19 cellular contexts compared by ENCODE assay signal in genomic region chr6:118152524-118152923, GRCh38.
DNase-seq lines count a peak whose midpoint lies in the region; ATAC-seq, FAIRE-seq and TF ChIP-seq lines count a peak whose summit lies in the region.
"Had no signal": no experiment of that assay in that cellular context is flagged by ENCODE, and none has a peak within 500 bp of the region (broad histone marks: within the 10 kb centered on the region; RNA-seq: fewer than 3 reads in every experiment).

No MANE protein-coding gene starts in this region.

- no peak overlapping the region for H3K9ac ChIP-seq in K562 (ENCODE audit: insufficient read depth in 1 of 2, low read depth in 2 of 2, low read length in 2 of 2)
- H3K9ac ChIP-seq: GM23248 had no signal

- H3K27ac ChIP-seq in K562 (ENCODE audit: extremely low read depth, low read depth, low read length) = no peak overlapping the region
- H3K27ac ChIP-seq: GM23248 had no signal

- no peaks in the 10 kb centered on the region for H3K9me1 ChIP-seq in K562 (ENCODE audit: control insufficient read depth, insufficient read depth, low read length)

- BruUV-seq in K562 (replicated peaks; lab: Mats Ljungman, UMichigan) = no TSS peak

- no peak overlapping the region for H3K27ac Mint-ChIP-seq in activated CD8-positive, alpha-beta T cell treated with anti-CD3 and anti-CD28 coated beads, Interleukin-2, amount 10 ng/mL, durations not matched to agents 7 days and 5 days
- H3K27ac Mint-ChIP-seq: CD4-positive, alpha-beta memory T cell; HFFc6 had no signal

- H3K36me3 Mint-ChIP-seq in activated CD8-positive, alpha-beta T cell treated with anti-CD3 and anti-CD28 coated beads, Interleukin-2, amount 10 ng/mL, durations not matched to agents 7 days and 5 days (ENCODE audit: low read depth) = no peaks in the 10 kb centered on the region
- H3K36me3 Mint-ChIP-seq: CD4-positive, alpha-beta memory T cell had no signal

- H3K79me2 ChIP-seq in K562 (ENCODE audit: control insufficient read depth, insufficient read depth, low read length) = no peaks in the 10 kb centered on the region

- TF ChIP-seq POLR2A in K562 (conservative IDR thresholded peaks at IDR 0.05) = no peak

- H3K27me3 Mint-ChIP-seq in activated CD8-positive, alpha-beta T cell treated with anti-CD3 and anti-CD28 coated beads, Interleukin-2, amount 10 ng/mL, durations not matched to agents 7 days and 5 days (ENCODE audit: low read depth) = peaks cover 7% of the 10 kb centered on the region

- intact Hi-C loops in K562 (cut with micrococcal nuclease) = no loop called here

- no peak for TF ChIP-seq EP300 in K562 (IDR thresholded peaks at IDR 0.05; ENCODE audit: low read length)

- no peaks in the 10 kb centered on the region for H3K27me3 ChIP-seq in K562 (ENCODE audit: control insufficient read depth in 2 of 2, insufficient read depth in 2 of 2, low read length in 2 of 2)

- no peak for TF ChIP-seq CTCF in K562 (IDR thresholded peaks at IDR 0.05 in 2 of 3, conservative IDR thresholded peaks at IDR 0.05 in 1 of 3; ENCODE audit: insufficient read depth in 2 of 3, low read depth in 1 of 3, low read length in 3 of 3)

- H3K9me3 ChIP-seq in K562 (replicated peaks; ENCODE audit: control insufficient read depth, insufficient read depth, low read depth, low read length) = no peaks in the 10 kb centered on the region
- H3K9me3 ChIP-seq: Caco-2, HAP-1 had no signal

- FAIRE-seq in K562 (lab: Jason Lieb, UNC) = no peak
- FAIRE-seq: GM12878, GM19239, H54 had no signal

- no peaks in the 10 kb centered on the region for H3K36me3 ChIP-seq in K562 (ENCODE audit: control insufficient read depth, insufficient read depth, low read length)
- H3K36me3 ChIP-seq: HAP-1 had no signal

- no peak overlapping the region for H3K4me3 Mint-ChIP-seq in activated CD8-positive, alpha-beta T cell treated with anti-CD3 and anti-CD28 coated beads, Interleukin-2, amount 10 ng/mL, durations not matched to agents 7 days and 5 days
- H3K4me3 Mint-ChIP-seq: CD4-positive, alpha-beta memory T cell; HFFc6 had no signal

- no peaks in the 10 kb centered on the region for H3K4me1 ChIP-seq in K562 (replicated peaks in 1 of 2; ENCODE audit: control insufficient read depth in 2 of 2, insufficient read depth in 2 of 2, low read length in 2 of 2)
- H3K4me1 ChIP-seq: Caco-2, HAP-1 had no signal

- no peaks in the 10 kb centered on the region for H3K4me1 Mint-ChIP-seq in activated CD8-positive, alpha-beta T cell treated with anti-CD3 and anti-CD28 coated beads, Interleukin-2, amount 10 ng/mL, durations not matched to agents 7 days and 5 days (ENCODE audit: low read depth)

- H2AFZ ChIP-seq in K562 (ENCODE audit: low read depth, low read length) = no peak overlapping the region
- H2AFZ ChIP-seq: GM23248 had no signal

- no peak overlapping the region for H3K4me2 ChIP-seq in K562 (ENCODE audit: insufficient read depth, low read length)

- POLR2A ChIA-PET in K562 (lab: Yijun Ruan, JAX) = no interaction called here
- POLR2A ChIA-PET in activated CD8-positive, alpha-beta T cell treated with anti-CD3 and anti-CD28 coated beads, Interleukin-2, amount 10 ng/mL, durations not matched to agents 7 days and 5 days (lab: Charles Lee) = no interaction called here

- no peaks in the 10 kb centered on the region for H3K9me3 Mint-ChIP-seq in activated CD8-positive, alpha-beta T cell treated with anti-CD3 and anti-CD28 coated beads, Interleukin-2, amount 10 ng/mL, durations not matched to agents 7 days and 5 days (ENCODE audit: insufficient read depth)

- in situ Hi-C loops in K562 (cut with MboI) = no loop called here

- H3K4me3 ChIP-seq in K562 = no peak overlapping the region
- H3K4me3 ChIP-seq: GM12878, GM23248, HAP-1 had no signal

- DNase-seq in OCI-M1 (lab: John Stamatoyannopoulos, UW) (peak; percentile 62), K562 (ENCODE audit: extremely low read depth in 1 of 4, low spot score in 3 of 4) (no peak), islet precursor cell (peak; percentile 41), NCI-H524 (lab: John Stamatoyannopoulos, UW) (no peak), COLO829 (ENCODE audit: low spot score) (no peak), NOMO-1 treated with dmso at 0.1 percent for 144 hours (lab: John Stamatoyannopoulos, UW; ENCODE audit: unreplicated experiment) (no peak)
- no peak for DNase-seq in activated CD8-positive, alpha-beta T cell treated with anti-CD3 and anti-CD28 coated beads, Interleukin-2, amount 10 ng/mL, durations not matched to agents 7 days and 5 days
- DNase-seq: C1 segment of cervical spinal cord; Caco-2; CD4-positive, alpha-beta memory T cell; DMS153; DND-41; GDM1; GM23248; HFFc6 had no signal

- H4K20me1 ChIP-seq in K562 (replicated peaks; ENCODE audit: control insufficient read depth, insufficient read depth, low read length) = no peaks in the 10 kb centered on the region

- ATAC-seq in K562 = no peak
- no peak for ATAC-seq in activated CD8-positive, alpha-beta T cell treated with anti-CD3 and anti-CD28 coated beads, Interleukin-2, amount 10 ng/mL, durations not matched to agents 7 days and 5 days
- ATAC-seq: GM12878 had no signal

- CTCF ChIA-PET in K562 (lab: Yijun Ruan, JAX; ENCODE audit: low intra/inter-chr PET ratio) = no interaction called here
- CTCF ChIA-PET in activated CD8-positive, alpha-beta T cell treated with anti-CD3 and anti-CD28 coated beads, Interleukin-2, amount 10 ng/mL, durations not matched to agents 7 days and 5 days (lab: Charles Lee) = no interaction called here

- no peak for TF ChIP-seq RAD21 in K562 (CRISPR knock-in tag; conservative IDR thresholded peaks at IDR 0.05 in 1 of 2, IDR thresholded peaks at IDR 0.05 in 1 of 2)

TF ChIP-seq in K562, 482 proteins besides CTCF, POLR2A, EP300 and RAD21:
- TF ChIP-seq U2AF1 (optimal IDR thresholded peaks at IDR 0.05; ENCODE audit: low read depth, low read length) (no peak), MYNN (IDR thresholded peaks at IDR 0.05) (no peak), MYNN (CRISPR knock-in tag; IDR thresholded peaks at IDR 0.05) (no peak), DLX4 (CRISPR knock-in tag; IDR thresholded peaks at IDR 0.05) (no peak), TFE3 (CRISPR knock-in tag; IDR thresholded peaks at IDR 0.05) (peak; percentile 74), LCOR (CRISPR knock-in tag; IDR thresholded peaks at IDR 0.05) (no peak), USF2 (CRISPR knock-in tag; IDR thresholded peaks at IDR 0.05) (peak; percentile 33; the same call in 1 of the 2 replicates)

Comparison
In these comparisons a context has a peak if more than half of its experiments do, and no peak if none do; other contexts are left out.
1. DNase-seq: peak in OCI-M1 (single experiment) and islet precursor cell (single experiment); none in K562 (0 of 4), activated CD8-positive, alpha-beta T cell treated with anti-CD3 and anti-CD28 coated beads, Interleukin-2, amount 10 ng/mL, durations not matched to agents 7 days and 5 days (single experiment), NCI-H524 (0 of 2), COLO829 (single experiment) and NOMO-1 treated with dmso at 0.1 percent for 144 hours (single experiment).